13 cellular contexts compared by ENCODE assay signal in genomic region chr13:114017028-114017630, GRCh38. TPM values are rescaled to one million over a fixed set of nuclear protein-coding genes. Genes with fewer than 3 reads are reported as not detected.
DNase-seq lines count a peak whose midpoint lies in the region; ATAC-seq, FAIRE-seq and TF ChIP-seq lines count a peak whose summit lies in the region.
"Had no signal": no experiment of that assay in that cellular context is flagged by ENCODE, and none has a peak within 500 bp of the region (broad histone marks: within the 10 kb centered on the region; RNA-seq: fewer than 3 reads in every experiment).

No MANE protein-coding gene starts in this region.

- H3K36me3 ChIP-seq in GM23338 (ENCODE audit: insufficient read depth) (no peaks in the 10 kb centered on the region), adipocyte (ENCODE audit: control insufficient read depth, insufficient read depth, low read length, severe bottlenecking) (peaks cover 80% of the 10 kb centered on the region), HepG2 (replicated peaks in 1 of 2; ENCODE audit: control insufficient read depth in 1 of 2, insufficient read depth in 2 of 2, low read length in 2 of 2) (no peaks in the 10 kb centered on the region)

- H2AFZ ChIP-seq in GM23338 (no peak overlapping the region), HepG2 (ENCODE audit: low read length) (no peak overlapping the region)

- TF ChIP-seq RAD21 in HepG2 (CRISPR knock-in tag; IDR thresholded peaks at IDR 0.05) = no peak

- H3K79me2 ChIP-seq in GM23338 (replicated peaks; ENCODE audit: insufficient read depth) (no peaks in the 10 kb centered on the region), HepG2 (ENCODE audit: insufficient read depth, low read length) (no peaks in the 10 kb centered on the region)

- peak overlapping the region; percentile 72 for H3K9ac ChIP-seq in adipocyte (ENCODE audit: low read length)
- no peak overlapping the region for H3K9ac ChIP-seq in HepG2 (ENCODE audit: insufficient read depth, low read depth, low read length)

- in situ Hi-C loops in HepG2 (cut with HindIII; ENCODE audit: extremely low pct_ligation_motif_present, low pct_unique_long_range_greater_than_20kb) = no loop called here

- H3K27me3 Mint-ChIP-seq in GM23338 (ENCODE audit: insufficient read depth, low read depth, poor library complexity) = peaks cover 4% of the 10 kb centered on the region

- H3K4me2 ChIP-seq in GM23338 (no peak overlapping the region), HepG2 (ENCODE audit: low read depth, low read length) (no peak overlapping the region)

- no peak for FAIRE-seq in HepG2 (lab: Jason Lieb, UNC)
- FAIRE-seq: endometrium had no signal

- no peaks in the 10 kb centered on the region for H3K27me3 ChIP-seq in GM23338 (ENCODE audit: insufficient read depth)
- no peaks in the 10 kb centered on the region for H3K27me3 ChIP-seq in adipocyte (replicated peaks; ENCODE audit: control insufficient read depth, insufficient read depth, low read length)
- peaks cover 7 to 54% of the 10 kb centered on the region in 2 experiments; a peak in 4 of 5 replicates for H3K27me3 ChIP-seq in HepG2 (ENCODE audit: control insufficient read depth in 1 of 2, insufficient read depth in 2 of 2, low read length in 2 of 2)

- H3K4me1 Mint-ChIP-seq in GM23338 = no peaks in the 10 kb centered on the region; the same call in 2 of the 3 replicates

- TF ChIP-seq CTCF in AG10803 (conservative IDR thresholded peaks at IDR 0.05; ENCODE audit: low read length) (0 out of 2 replicates have a peak, but pooled peaks have one; percentile 15), GM23338 (conservative IDR thresholded peaks at IDR 0.05; ENCODE audit: low read depth in 2 of 2) (peak; percentile 35 to 63; a peak in 3 of 4 replicates), HepG2 (CRISPR knock-in tag; IDR thresholded peaks at IDR 0.05) (peak; percentile 29), lower leg skin (IDR thresholded peaks at IDR 0.05) (no peak)

- no peak overlapping the region for H3K4me3 Mint-ChIP-seq in GM23338
- H3K4me3 Mint-ChIP-seq: T-helper 2 cell treated with Interferon-gamma antibody and Interleukin-4, amounts not matched to agents 5 μg/mL and 100 μg/mL, for 36 hours had no signal

- H3K9me3 ChIP-seq in adipocyte (ENCODE audit: control insufficient read depth, low read length) (no peaks in the 10 kb centered on the region), HepG2 (ENCODE audit: low read length) (no peaks in the 10 kb centered on the region)

- TF ChIP-seq EP300 in HepG2 (IDR thresholded peaks at IDR 0.05; ENCODE audit: low read depth in 2 of 2, low read length in 2 of 2) = no peak
- no peak for TF ChIP-seq EP300 in HepG2 (CRISPR knock-in tag; IDR thresholded peaks at IDR 0.05; ENCODE audit: borderline replicate concordance)

- no peaks in the 10 kb centered on the region for H3K9me2 ChIP-seq in GM23338 (ENCODE audit: insufficient read depth)

- peak; percentile 69 for ATAC-seq in GM23338
- ATAC-seq in HepG2 = no peak; the same call in 2 of the 3 replicates
- no peak for ATAC-seq in GM18868 (IDR thresholded peaks at IDR 0.05; ENCODE audit: unreplicated experiment)
- no peak for ATAC-seq in HG03280 (IDR thresholded peaks at IDR 0.05; ENCODE audit: unreplicated experiment)

- WGBS in HepG2 (ENCODE audit: low lambda C conversion rate) = 58% methylated on average over 15 of the region's 29 CpGs
- WGBS in lower leg skin, 2 donors = 90 to 94% methylated on average over 28 to 29 of the region's 29 CpGs

- H3K27ac ChIP-seq in GM23338 (ENCODE audit: low read depth) = no peak overlapping the region
- no peak overlapping the region for H3K27ac ChIP-seq in HepG2 (ENCODE audit: extremely low read length, insufficient read depth, low read length)

- H4K20me1 ChIP-seq in GM23338 (replicated peaks; ENCODE audit: insufficient read depth) = no peaks in the 10 kb centered on the region
- no peaks in the 10 kb centered on the region for H4K20me1 ChIP-seq in HepG2 (ENCODE audit: insufficient read depth, low read length)

- H3K4me1 ChIP-seq in GM23338 (ENCODE audit: insufficient read depth) (no peaks in the 10 kb centered on the region), adipocyte (ENCODE audit: control insufficient read depth, insufficient read depth, low read length) (peaks cover 19% of the 10 kb centered on the region), HepG2 (ENCODE audit: insufficient read depth, low read length) (no peaks in the 10 kb centered on the region)

- peaks cover 9% of the 10 kb centered on the region; the same call in 2 of the 3 replicates for H3K36me3 Mint-ChIP-seq in GM23338 (ENCODE audit: low read depth)

- BruUV-seq in HepG2 (replicated peaks; lab: Mats Ljungman, UMichigan) = no TSS peak

- intact Hi-C loops in HepG2 (cut with micrococcal nuclease; ENCODE audit: unreplicated experiment) (no loop called here), lower leg skin (cut with DNase I; ENCODE audit: low total_unique reads) (no loop called here)

- peak overlapping the region; percentile 66 for H3K27ac Mint-ChIP-seq in GM23338
- H3K27ac Mint-ChIP-seq: T-helper 2 cell treated with Interferon-gamma antibody and Interleukin-4, amounts not matched to agents 5 μg/mL and 100 μg/mL, for 36 hours had no signal

- H3K4me3 ChIP-seq in AG10803 (ENCODE audit: low read length) (no peak overlapping the region), GM23338 (no peak overlapping the region), adipocyte (ENCODE audit: low read length) (no peak overlapping the region), HepG2 (replicated peaks in 1 of 3; ENCODE audit: insufficient read depth in 1 of 3, low read depth in 2 of 3, low read length in 3 of 3) (no peak overlapping the region), lower leg skin (ENCODE audit: low read depth, poor library complexity, severe bottlenecking) (no peak overlapping the region)

- CTCF ChIA-PET in HepG2 (lab: Yijun Ruan, JAX; ENCODE audit: low intra/inter-chr PET ratio, low total read pairs) = no interaction called here

- TF ChIP-seq POLR2A in HepG2 (IDR thresholded peaks at IDR 0.05; ENCODE audit: insufficient read depth in 1 of 2, low read depth in 2 of 2, low read length in 2 of 2) (no peak), lower leg skin (IDR thresholded peaks at IDR 0.05) (no peak)

- H3K9me3 Mint-ChIP-seq in GM23338 = no peaks in the 10 kb centered on the region
- H3K9me3 Mint-ChIP-seq: T-helper 2 cell treated with Interferon-gamma antibody and Interleukin-4, amounts not matched to agents 5 μg/mL and 100 μg/mL, for 36 hours had no signal

- DNase-seq in AG10803 (ENCODE audit: low read depth) (peak; percentile 28), GM23338 (ENCODE audit: low spot score) (peak; percentile 62), adipocyte (ENCODE audit: low read depth) (no peak), HepG2 (ENCODE audit: low spot score) (no peak), SIG-M5 (lab: John Stamatoyannopoulos, UW) (no peak), lower leg skin (ENCODE audit: low spot score in 2 of 2) (no peak)
- DNase-seq: activated gamma-delta T cell treated with Interleukin-2 at 50 U/mL for 16 hours, kidney glomerular epithelial cell had no signal

- POLR2A ChIA-PET in HepG2 (lab: Yijun Ruan, JAX) = no interaction called here

- no peaks in the 10 kb centered on the region for H3F3A ChIP-seq in GM23338 (replicated peaks; ENCODE audit: low read depth)

TF ChIP-seq in GM23338, 12 proteins besides CTCF, POLR2A, EP300 and RAD21 (continues in another document):
- no peak for TF ChIP-seq NANOG (IDR thresholded peaks at IDR 0.05; ENCODE audit: borderline replicate concordance)

TF ChIP-seq in HepG2, 621 proteins besides CTCF, POLR2A, EP300 and RAD21 (continues in another document):
- TF ChIP-seq ZIK1 (CRISPR knock-in tag; IDR thresholded peaks at IDR 0.05; ENCODE audit: borderline replicate concordance, low read depth) (no peak), SRF (IDR thresholded peaks at IDR 0.05; ENCODE audit: low read depth, low read length) (no peak)

RNA-seq across cellular contexts. Expression of gene C13orf46, which starts 43.3 kb away (rescaled TPM):
- total RNA-seq in GM23338 (2014; rRNA removed; shearing (Covaris generic)) = 1.5 TPM in 1 of 2 replicates, not detected in the other
- 0.12 and 0.44 TPM in 2 replicates for polyA plus RNA-seq in GM23338 (2016; fragmentation: Nextera tagmentation; extraction: Ambion mirVana)
- not detected in 2 replicates for total RNA-seq in HepG2 (2016; rRNA removed; fragmentation: Illumina TruSeq; extraction: Trizol)
- not detected in 2 replicates for total RNA-seq in HepG2 (2016; cell fraction: cytosol; rRNA removed; fragmentation: Illumina TruSeq; extraction: Trizol; ENCODE audit: low read depth)
- total RNA-seq in HepG2 (2016; cell fraction: insoluble cytoplasmic fraction; rRNA removed; fragmentation: Illumina TruSeq; extraction: Trizol) = not detected in 2 replicates
- total RNA-seq in HepG2 (2016; cell fraction: membrane; rRNA removed; fragmentation: Illumina TruSeq; extraction: Trizol) = not detected in 2 replicates
- total RNA-seq in HepG2 (2016; cell fraction: nucleus; rRNA removed; fragmentation: Illumina TruSeq; extraction: Trizol) = not detected in 2 replicates
- 0.01 TPM in 1 of 2 replicates, not detected in the other for polyA plus RNA-seq in HepG2 (2011; rRNA removed)
- not detected in 2 replicates for polyA plus RNA-seq in HepG2 (2011; cell fraction: cytosol; rRNA removed)
- polyA plus RNA-seq in HepG2 (2011; cell fraction: nucleus; rRNA removed) = 0.03 TPM in 1 of 2 replicates, not detected in the other
- polyA plus RNA-seq in HepG2 (2012) = not detected in 2 replicates
- not detected in 2 replicates for polyA plus RNA-seq in HepG2 (2016; cell fraction: cytosol; fragmentation: Illumina TruSeq; extraction: Trizol; ENCODE audit: low read depth)
- polyA plus RNA-seq in HepG2 (2016; cell fraction: insoluble cytoplasmic fraction; fragmentation: Illumina TruSeq; extraction: Trizol; ENCODE audit: low read depth) = not detected in 2 replicates
- polyA plus RNA-seq in HepG2 (2016; cell fraction: membrane; fragmentation: Illumina TruSeq; extraction: Trizol; ENCODE audit: low read depth) = not detected in 2 replicates
- polyA plus RNA-seq in HepG2 (2016; cell fraction: nucleus; fragmentation: Illumina TruSeq; extraction: Trizol; ENCODE audit: insufficient read depth, low read depth) = not detected in 2 replicates
- 1.9 TPM in 1 of 2 replicates, not detected in the other for polyA minus RNA-seq in HepG2 (2011; rRNA and poly(A)+ RNA removed; ENCODE audit: low replicate concordance)
- not detected in 2 replicates for polyA minus RNA-seq in HepG2 (2011; cell fraction: cytosol; rRNA and poly(A)+ RNA removed)
- 0.13 TPM in 1 of 2 replicates, not detected in the other for polyA minus RNA-seq in HepG2 (2011; cell fraction: nucleus; rRNA and poly(A)+ RNA removed)
- total RNA-seq in lower leg skin = 1 to 10 TPM in 1 of 4 donors, under 1 TPM in 2, not detected in 1; 0.13 to 1.4 (median 0.13) TPM
- total RNA-seq: NCI-H460 had no signal

Comparison
In these comparisons a context has a peak if more than half of its experiments do, and no peak if none do; other contexts are left out.
1. DNase-seq: peak in AG10803 (single experiment) and GM23338 (single experiment); none in adipocyte (single experiment), HepG2 (single experiment), SIG-M5 (single experiment) and lower leg skin (0 of 2).
2. CTCF ChIP-seq: peak in AG10803 (single experiment), GM23338 (2 of 2) and HepG2 (single experiment); none in lower leg skin (0 of 3).